ENCODE assay signal across 2 cellular contexts in the genomic region with DNA sequence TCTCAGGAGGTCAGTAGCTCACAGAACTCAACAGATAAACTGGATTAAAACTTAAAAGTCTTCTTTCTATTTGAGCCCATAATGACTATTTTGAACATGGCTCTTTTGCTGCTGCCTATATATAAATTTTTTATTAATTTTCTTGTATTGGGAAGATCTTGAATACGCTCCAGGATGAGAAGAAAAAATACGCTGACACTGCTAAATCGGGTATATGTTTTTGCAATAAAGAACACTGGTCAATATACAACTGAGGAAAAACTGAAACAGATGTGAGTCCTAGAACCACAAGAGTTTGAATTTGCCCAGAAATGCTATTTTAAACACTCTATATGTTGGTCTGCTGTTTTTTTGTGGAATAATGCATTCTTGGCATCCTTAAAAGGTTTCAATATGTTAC.
A peak's percentile ranks its signal among the peaks of the same experiment; 100 is the strongest.
TF ChIP-seq lines count a peak whose summit lies in the region.

No MANE protein-coding gene starts in this region.

TF ChIP-seq in HepG2, 621 proteins besides CTCF, POLR2A, EP300 and RAD21:
- TF ChIP-seq ZNF563 (CRISPR knock-in tag; IDR thresholded peaks at IDR 0.05) (no peak), GTF2F1 (IDR thresholded peaks at IDR 0.05; ENCODE audit: low read length) (no peak), MAFK (conservative IDR thresholded peaks at IDR 0.05 in 1 of 2, IDR thresholded peaks at IDR 0.05 in 1 of 2; ENCODE audit: low read length in 2 of 2) (peak; percentile 92 to 98), GABPB1 (CRISPR knock-in tag; IDR thresholded peaks at IDR 0.05) (no peak), MAFF (IDR thresholded peaks at IDR 0.05; ENCODE audit: low read depth, low read length) (peak; percentile 95), ZNF460 (CRISPR knock-in tag; IDR thresholded peaks at IDR 0.05; ENCODE audit: borderline replicate concordance) (no peak), ZFY (CRISPR knock-in tag; IDR thresholded peaks at IDR 0.05) (no peak), ZNF260 (CRISPR knock-in tag; IDR thresholded peaks at IDR 0.05; ENCODE audit: borderline replicate concordance, low read depth) (no peak), RFXANK (CRISPR knock-in tag; IDR thresholded peaks at IDR 0.05) (no peak)
TF ChIP-seq in HepG2: peak in this region for 2.

TF ChIP-seq in K562, 482 proteins besides CTCF, POLR2A, EP300 and RAD21:
- TF ChIP-seq HMG20B (CRISPR knock-in tag; IDR thresholded peaks at IDR 0.05) (no peak), TFAM (CRISPR knock-in tag; conservative IDR thresholded peaks at IDR 0.05) (no peak), TCF7L2 (IDR thresholded peaks at IDR 0.05; ENCODE audit: low read depth, low read length) (no peak), MAFK (IDR thresholded peaks at IDR 0.05; ENCODE audit: low read length) (peak; percentile 76), MAFG (tag; conservative IDR thresholded peaks at IDR 0.05) (0 out of 2 replicates have a peak, but pooled peaks have one; percentile 50), ZNF316 (IDR thresholded peaks at IDR 0.05) (peak; percentile 67), SAP30 (IDR thresholded peaks at IDR 0.05; ENCODE audit: borderline replicate concordance, insufficient read depth, low read depth, low read length, poor library complexity, severe bottlenecking) (no peak), MAFF (IDR thresholded peaks at IDR 0.05; ENCODE audit: low read length) (peak; percentile 75), C11orf30 (IDR thresholded peaks at IDR 0.05; ENCODE audit: low read depth) (peak; percentile 39; the same call in 1 of the 2 replicates), NCOA2 (IDR thresholded peaks at IDR 0.05; ENCODE audit: partially characterized antibody in 2 of 2) (no peak)
- TF ChIP-seq, protein P1, sequence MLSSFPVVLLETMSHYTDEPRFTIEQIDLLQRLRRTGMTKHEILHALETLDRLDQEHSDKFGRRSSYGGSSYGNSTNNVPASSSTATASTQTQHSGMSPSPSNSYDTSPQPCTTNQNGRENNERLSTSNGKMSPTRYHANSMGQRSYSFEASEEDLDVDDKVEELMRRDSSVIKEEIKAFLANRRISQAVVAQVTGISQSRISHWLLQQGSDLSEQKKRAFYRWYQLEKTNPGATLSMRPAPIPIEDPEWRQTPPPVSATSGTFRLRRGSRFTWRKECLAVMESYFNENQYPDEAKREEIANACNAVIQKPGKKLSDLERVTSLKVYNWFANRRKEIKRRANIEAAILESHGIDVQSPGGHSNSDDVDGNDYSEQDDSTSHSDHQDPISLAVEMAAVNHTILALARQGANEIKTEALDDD (IDR thresholded peaks at IDR 0.05), result no peak
- TF ChIP-seq, protein P2, sequence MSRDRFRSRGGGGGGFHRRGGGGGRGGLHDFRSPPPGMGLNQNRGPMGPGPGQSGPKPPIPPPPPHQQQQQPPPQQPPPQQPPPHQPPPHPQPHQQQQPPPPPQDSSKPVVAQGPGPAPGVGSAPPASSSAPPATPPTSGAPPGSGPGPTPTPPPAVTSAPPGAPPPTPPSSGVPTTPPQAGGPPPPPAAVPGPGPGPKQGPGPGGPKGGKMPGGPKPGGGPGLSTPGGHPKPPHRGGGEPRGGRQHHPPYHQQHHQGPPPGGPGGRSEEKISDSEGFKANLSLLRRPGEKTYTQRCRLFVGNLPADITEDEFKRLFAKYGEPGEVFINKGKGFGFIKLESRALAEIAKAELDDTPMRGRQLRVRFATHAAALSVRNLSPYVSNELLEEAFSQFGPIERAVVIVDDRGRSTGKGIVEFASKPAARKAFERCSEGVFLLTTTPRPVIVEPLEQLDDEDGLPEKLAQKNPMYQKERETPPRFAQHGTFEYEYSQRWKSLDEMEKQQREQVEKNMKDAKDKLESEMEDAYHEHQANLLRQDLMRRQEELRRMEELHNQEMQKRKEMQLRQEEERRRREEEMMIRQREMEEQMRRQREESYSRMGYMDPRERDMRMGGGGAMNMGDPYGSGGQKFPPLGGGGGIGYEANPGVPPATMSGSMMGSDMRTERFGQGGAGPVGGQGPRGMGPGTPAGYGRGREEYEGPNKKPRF (IDR thresholded peaks at IDR 0.05; ENCODE audit: low read depth, low read length), result no peak
- TF ChIP-seq, protein P3, sequence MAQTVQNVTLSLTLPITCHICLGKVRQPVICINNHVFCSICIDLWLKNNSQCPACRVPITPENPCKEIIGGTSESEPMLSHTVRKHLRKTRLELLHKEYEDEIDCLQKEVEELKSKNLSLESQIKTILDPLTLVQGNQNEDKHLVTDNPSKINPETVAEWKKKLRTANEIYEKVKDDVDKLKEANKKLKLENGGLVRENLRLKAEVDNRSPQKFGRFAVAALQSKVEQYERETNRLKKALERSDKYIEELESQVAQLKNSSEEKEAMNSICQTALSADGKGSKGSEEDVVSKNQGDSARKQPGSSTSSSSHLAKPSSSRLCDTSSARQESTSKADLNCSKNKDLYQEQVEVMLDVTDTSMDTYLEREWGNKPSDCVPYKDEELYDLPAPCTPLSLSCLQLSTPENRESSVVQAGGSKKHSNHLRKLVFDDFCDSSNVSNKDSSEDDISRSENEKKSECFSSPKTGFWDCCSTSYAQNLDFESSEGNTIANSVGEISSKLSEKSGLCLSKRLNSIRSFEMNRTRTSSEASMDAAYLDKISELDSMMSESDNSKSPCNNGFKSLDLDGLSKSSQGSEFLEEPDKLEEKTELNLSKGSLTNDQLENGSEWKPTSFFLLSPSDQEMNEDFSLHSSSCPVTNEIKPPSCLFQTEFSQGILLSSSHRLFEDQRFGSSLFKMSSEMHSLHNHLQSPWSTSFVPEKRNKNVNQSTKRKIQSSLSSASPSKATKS (CRISPR knock-in tag; IDR thresholded peaks at IDR 0.05), result no peak
TF ChIP-seq in K562: peak in this region for 5.
